Comparison of ENCODE assay signal across 29 cellular contexts in the genomic region with DNA sequence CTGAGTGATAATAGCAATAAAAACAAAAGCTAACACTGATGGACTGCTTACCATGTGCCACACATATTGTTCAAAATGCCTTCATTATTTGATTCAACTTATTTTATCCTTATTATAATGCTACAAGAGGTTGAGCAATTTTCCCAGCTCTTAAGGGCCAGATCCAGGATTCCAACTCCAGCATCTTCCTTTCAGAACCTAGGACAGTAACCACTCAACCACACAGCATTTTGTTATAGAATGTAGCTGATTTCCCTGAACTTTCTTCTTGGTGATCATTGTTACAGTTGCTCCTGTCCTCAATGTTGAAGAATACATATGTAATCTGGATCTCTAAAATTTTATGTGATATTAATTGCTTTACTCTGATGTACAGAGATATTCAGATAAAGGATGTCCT.
DNase-seq lines count a peak whose midpoint lies in the region; ATAC-seq and TF ChIP-seq lines count a peak whose summit lies in the region.
"Had no signal": no experiment of that assay in that cellular context is flagged by ENCODE, and none has a peak within 500 bp of the region (broad histone marks: within the 10 kb centered on the region; RNA-seq: fewer than 3 reads in every experiment).

No MANE protein-coding gene starts in this region.

- ATAC-seq in Right ventricle myocardium inferior = no peak
- ATAC-seq: left colon, psoas muscle, T-helper 17 cell had no signal

- in situ Hi-C loops in astrocyte of the spinal cord (cut with HindIII; ENCODE audit: low sequenced_read_pairs) = no loop called here

- no peak for TF ChIP-seq CTCF in cardiac muscle cell (IDR thresholded peaks at IDR 0.05; ENCODE audit: low read depth, low read length)
- no peak for TF ChIP-seq CTCF in astrocyte of the spinal cord (IDR thresholded peaks at IDR 0.05; ENCODE audit: low read depth, low read length)
- TF ChIP-seq CTCF in dorsolateral prefrontal cortex (IDR thresholded peaks at IDR 0.05 in 54 of 56, conservative IDR thresholded peaks at IDR 0.05 in 2 of 56; ENCODE audit: low read depth in 1 of 56, partially characterized antibody in 56 of 56) = no peak

- H3K27ac ChIP-seq in cardiac muscle cell = no peak overlapping the region
- no peak overlapping the region for H3K27ac ChIP-seq in dorsolateral prefrontal cortex
- H3K27ac ChIP-seq: psoas muscle, RWPE1, SK-N-MC, testis had no signal

- no peaks in the 10 kb centered on the region for H3K4me1 ChIP-seq in cardiac muscle cell (ENCODE audit: low read depth)
- H3K4me1 ChIP-seq: psoas muscle, testis had no signal

- H3K9me3 ChIP-seq in cardiac muscle cell (ENCODE audit: low read depth) = no peaks in the 10 kb centered on the region
- H3K9me3 ChIP-seq: testis had no signal

- intact Hi-C loops in Right ventricle myocardium inferior (cut with DNase I) = loop anchor here (10.0 kb wide), 1 partner anchor 978 kb away; a partner anchor contains a TSS
- intact Hi-C loops in dorsolateral prefrontal cortex (cut with DNase I) = loop anchor here (5.0 to 10.0 kb wide), 5 partner anchors 182 to 1298 kb away; no protein-coding TSS in a partner anchor

- DNase-seq in cardiac muscle cell (ENCODE audit: low read depth in 1 of 2, low spot score in 1 of 2) = peak; percentile 17 to 21
- DNase-seq in Right ventricle myocardium inferior (ENCODE audit: missing footprints) = no peak
- peak; percentile 30 for DNase-seq in astrocyte of the spinal cord (ENCODE audit: low read depth, low spot score)
- DNase-seq in iris pigment epithelial cell (ENCODE audit: low read depth) = peak; percentile 15
- DNase-seq in NCI-H1048 (lab: John Stamatoyannopoulos, UW) = no peak
- DNase-seq in foreskin melanocyte = no peak
- DNase-seq in effector CD8-positive, alpha-beta T cell (lab: John Stamatoyannopoulos, UW) = no peak
- DNase-seq in dorsolateral prefrontal cortex = no peak
- DNase-seq: 8988T; activated CD4-positive, alpha-beta memory T cell treated with anti-CD3 and anti-CD28 coated beads, Interleukin-2, amount 10 ng/mL, durations not matched to agents 7 days and 5 days; activated CD4-positive, alpha-beta T cell treated with anti-CD3 and anti-CD28 coated beads for 1 hour; activated CD8-positive, alpha-beta memory T cell treated with anti-CD3 and anti-CD28 coated beads, Interleukin-2, amount 50 U/mL, for 48 hours; activated naive CD4-positive, alpha-beta T cell treated with anti-CD3 and anti-CD28 coated beads, Interleukin-2, amount 50 U/mL, for 16 hours; amygdala; CD4-positive, alpha-beta T cell; dermis blood vessel endothelial cell; foreskin fibroblast; left colon; naive B cell; NCI-H1105; NCI-H2029 treated with DMSO at 0.1 percent for 48 hours; NCI-H2227 treated with DMSO at 0.1 percent for 48 hours; occipital lobe; psoas muscle; stimulated activated naive CD4-positive, alpha-beta T cell; T-helper 17 cell; testis had no signal

- H3K27me3 ChIP-seq in cardiac muscle cell (peaks cover 9% of the 10 kb centered on the region), dorsolateral prefrontal cortex (no peaks in the 10 kb centered on the region)
- H3K27me3 ChIP-seq: testis had no signal

- no peaks in the 10 kb centered on the region for H3K36me3 ChIP-seq in cardiac muscle cell

- H3K4me3 ChIP-seq in cardiac muscle cell (no peak overlapping the region), astrocyte of the spinal cord (ENCODE audit: low read depth, low read length) (no peak overlapping the region), dorsolateral prefrontal cortex (no peak overlapping the region)
- H3K4me3 ChIP-seq: psoas muscle, SK-N-MC, testis had no signal

Comparison
In these comparisons a context has a peak if more than half of its experiments do, and no peak if none do; other contexts are left out.
1. DNase-seq: peak in cardiac muscle cell (2 of 2), astrocyte of the spinal cord (single experiment) and iris pigment epithelial cell (single experiment); none in Right ventricle myocardium inferior (single experiment), NCI-H1048 (single experiment), foreskin melanocyte (single experiment), effector CD8-positive, alpha-beta T cell (single experiment) and dorsolateral prefrontal cortex (0 of 10).